Comparison of ENCODE assay signal across 8 cellular contexts in the genomic region with DNA sequence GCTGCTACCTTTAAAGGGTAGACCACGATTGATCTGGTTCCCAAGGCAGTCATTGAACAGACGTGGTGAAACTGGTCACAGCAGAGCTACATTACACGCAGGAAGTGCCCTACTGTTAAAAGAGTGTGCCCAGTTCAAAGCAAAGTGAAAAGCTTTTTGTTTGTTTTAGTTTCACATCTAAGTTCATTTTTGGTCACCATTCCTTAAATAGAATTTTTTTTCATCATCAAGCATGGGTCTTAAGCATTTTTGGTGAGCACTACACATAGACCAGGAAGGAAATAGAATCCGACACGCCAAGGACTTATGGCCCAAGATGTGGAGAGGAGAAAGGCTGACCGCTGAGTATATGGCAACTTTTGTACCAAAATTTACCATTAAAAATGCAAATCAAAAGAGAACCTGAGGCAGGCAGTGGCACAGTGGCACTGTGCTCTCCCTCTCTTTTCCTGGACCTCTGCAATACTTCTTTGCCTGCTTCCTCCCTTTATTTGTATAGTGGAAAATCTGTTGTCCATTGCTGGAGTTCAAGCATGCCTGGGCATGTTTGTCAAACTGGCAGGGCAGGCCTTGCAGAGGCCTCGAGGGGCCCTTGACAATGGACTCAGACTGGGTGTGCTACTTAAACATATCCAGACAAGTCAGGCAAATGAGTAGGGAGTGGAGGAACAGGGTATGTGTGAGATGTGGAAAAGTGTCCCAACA. TPM values are rescaled to one million over a fixed set of nuclear protein-coding genes. Genes with fewer than 3 reads are reported as not detected.
DNase-seq lines count a peak whose midpoint lies in the region; ATAC-seq, FAIRE-seq and TF ChIP-seq lines count a peak whose summit lies in the region.

No MANE protein-coding gene starts in this region.

- H3K4me3 ChIP-seq in MM.1S (ENCODE audit: low read length) (peak overlapping the region; percentile 25; the same call in 1 of the 2 replicates), adrenal gland (no peak overlapping the region), heart left ventricle (no peak overlapping the region), pancreas (no peak overlapping the region), small intestine (ENCODE audit: low read depth in 1 of 2, low read length in 2 of 2) (no peak overlapping the region)

- WGBS in adrenal gland, 4 donors: 76 to 81% (median 77%) methylated on average over 7 of the region's 7 CpGs
- 81 to 87% (median 81%) methylated on average over 7 of the region's 7 CpGs for WGBS in heart left ventricle, 4 donors
- WGBS in pancreas, 2 donors: 78 to 80% methylated on average over 7 of the region's 7 CpGs
- 65 to 75% (median 69%) methylated on average over 7 of the region's 7 CpGs for WGBS in small intestine, 3 donors

- FAIRE-seq in pancreas (lab: Jason Lieb, UNC) (no peak), small intestine (lab: Jason Lieb, UNC) (no peak)

- intact Hi-C loops in adrenal gland (cut with DNase I): loop anchor here in 1 of 2 donors (10.0 kb wide), 4 partner anchors 45 to 585 kb away; a partner anchor contains a TSS
- intact Hi-C loops in heart left ventricle (cut with DNase I): loop anchor here (5.0 to 10.0 kb wide), 13 partner anchors 37 to 592 kb away; a partner anchor contains a TSS
- intact Hi-C loops in pancreas (cut with DNase I): loop anchor here in 2 of 3 donors (5.0 to 10.0 kb wide), 3 partner anchors 95 to 157 kb away; a partner anchor contains a TSS

- H3K9me3 ChIP-seq in MM.1S (replicated peaks; ENCODE audit: insufficient read depth, low read length): no peaks in the 10 kb centered on the region
- H3K9me3 ChIP-seq in adrenal gland (replicated peaks in 1 of 3): no peaks in the 10 kb centered on the region
- H3K9me3 ChIP-seq in heart left ventricle: no peaks in the 10 kb centered on the region
- H3K9me3 ChIP-seq in pancreas: no peaks in the 10 kb centered on the region
- H3K9me3 ChIP-seq in small intestine (ENCODE audit: control insufficient read depth, low read depth): no peaks in the 10 kb centered on the region

- H2AFZ ChIP-seq in MM.1S (ENCODE audit: low read length): peak overlapping the region; percentile 35

- H3K27ac Mint-ChIP-seq in stimulated activated naive CD8-positive, alpha-beta T cell treated with anti-CD3 and anti-CD28 coated beads, Interleukin-15, Interleukin-2, amounts not matched to agents 100 ng/mL and 50 ng/mL, for 24 hours: peak overlapping the region; percentile 57

- no peaks in the 10 kb centered on the region for H3K36me3 Mint-ChIP-seq in stimulated activated naive CD8-positive, alpha-beta T cell treated with anti-CD3 and anti-CD28 coated beads, Interleukin-15, Interleukin-2, amounts not matched to agents 100 ng/mL and 50 ng/mL, for 24 hours (ENCODE audit: low read depth)

- H3K27ac ChIP-seq in MM.1S (ENCODE audit: low read length) (peak overlapping the region; percentile 59), adrenal gland (peak overlapping the region in 3 of 5 donors; percentile 2 to 37 (median 12)), heart left ventricle (peak overlapping the region in 2 of 12 donors; percentile 2 to 55), pancreas (no peak overlapping the region), small intestine (ENCODE audit: low read depth in 1 of 2, low read length in 1 of 2) (peak overlapping the region in 1 of 2 donors; percentile 48)

- TF ChIP-seq POLR2A in adrenal gland (IDR thresholded peaks at IDR 0.05) (no peak), heart left ventricle (IDR thresholded peaks at IDR 0.05) (no peak)

- ATAC-seq in GM21723 (IDR thresholded peaks at IDR 0.05; ENCODE audit: unreplicated experiment) (peak; percentile 54), heart left ventricle (no peak), pancreas (no peak)

- no peaks in the 10 kb centered on the region for H3K9me2 ChIP-seq in MM.1S (replicated peaks; ENCODE audit: insufficient read depth, low read length)

- H3K9ac ChIP-seq in MM.1S (ENCODE audit: low read length): peak overlapping the region; percentile 31

- H3K9me3 Mint-ChIP-seq in stimulated activated naive CD8-positive, alpha-beta T cell treated with anti-CD3 and anti-CD28 coated beads, Interleukin-15, Interleukin-2, amounts not matched to agents 100 ng/mL and 50 ng/mL, for 24 hours: no peaks in the 10 kb centered on the region

- H3F3A ChIP-seq in MM.1S (ENCODE audit: insufficient read depth, low read length): peaks cover 33% of the 10 kb centered on the region

- in situ Hi-C loops in GM13976 (cut with MboI; ENCODE audit: low sequenced_read_pairs, unreplicated experiment): loop anchor here (5.0 to 25.0 kb wide), 2 partner anchors 162 to 567 kb away; no protein-coding TSS in a partner anchor

- DNase-seq in GM13976 (ENCODE audit: low spot score) (peak; percentile 48), MM.1S (peak; percentile 90), adrenal gland (no peak), heart left ventricle (no peak), pancreas (no peak), small intestine (no peak)

- TF ChIP-seq CTCF in GM13976 (IDR thresholded peaks at IDR 0.05; ENCODE audit: borderline replicate concordance, control extremely low read depth, extremely low read depth, insufficient read depth, missing control alignments) (no peak), MM.1S (IDR thresholded peaks at IDR 0.05; ENCODE audit: low read length) (no peak), adrenal gland (IDR thresholded peaks at IDR 0.05) (no peak), heart left ventricle (IDR thresholded peaks at IDR 0.05) (no peak), pancreas (IDR thresholded peaks at IDR 0.05) (no peak)

- no peaks in the 10 kb centered on the region for H3K27me3 ChIP-seq in MM.1S (replicated peaks; ENCODE audit: insufficient read depth, low read length)
- H3K27me3 ChIP-seq in adrenal gland: no peaks in the 10 kb centered on the region
- H3K27me3 ChIP-seq in heart left ventricle: no peaks in the 10 kb centered on the region
- H3K27me3 ChIP-seq in pancreas: no peaks in the 10 kb centered on the region
- H3K27me3 ChIP-seq in small intestine (ENCODE audit: control insufficient read depth in 2 of 2, insufficient read depth in 2 of 2, low read length in 2 of 2): no peaks in the 10 kb centered on the region

- peak overlapping the region; percentile 84 for H3K4me2 ChIP-seq in MM.1S (ENCODE audit: low read depth, low read length)

- no peaks in the 10 kb centered on the region for H3K79me2 ChIP-seq in MM.1S (ENCODE audit: low read length)

- H3K4me1 Mint-ChIP-seq in stimulated activated naive CD8-positive, alpha-beta T cell treated with anti-CD3 and anti-CD28 coated beads, Interleukin-15, Interleukin-2, amounts not matched to agents 100 ng/mL and 50 ng/mL, for 24 hours (ENCODE audit: low read depth): peaks cover 30% of the 10 kb centered on the region

- no peak overlapping the region for H3K4me3 Mint-ChIP-seq in stimulated activated naive CD8-positive, alpha-beta T cell treated with anti-CD3 and anti-CD28 coated beads, Interleukin-15, Interleukin-2, amounts not matched to agents 100 ng/mL and 50 ng/mL, for 24 hours

- H3K27me3 Mint-ChIP-seq in stimulated activated naive CD8-positive, alpha-beta T cell treated with anti-CD3 and anti-CD28 coated beads, Interleukin-15, Interleukin-2, amounts not matched to agents 100 ng/mL and 50 ng/mL, for 24 hours: no peaks in the 10 kb centered on the region

- H3K4me1 ChIP-seq in MM.1S (ENCODE audit: low read length) (peaks cover 45% of the 10 kb centered on the region), adrenal gland (replicated peaks in 1 of 2) (peaks cover 12 to 18% of the 10 kb centered on the region in 2 donors), heart left ventricle (peaks cover 5 to 50% (median 21%) of the 10 kb centered on the region in 12 donors), pancreas (peaks cover 8 to 18% (median 18%) of the 10 kb centered on the region in 3 donors), small intestine (ENCODE audit: control insufficient read depth in 2 of 2, insufficient read depth in 1 of 2, low read depth in 1 of 2, low read length in 1 of 2) (peaks cover 2 to 13% of the 10 kb centered on the region in 2 donors)

- no peaks in the 10 kb centered on the region for H4K20me1 ChIP-seq in MM.1S (ENCODE audit: insufficient read depth, low read length)

- H3K36me3 ChIP-seq in MM.1S (replicated peaks; ENCODE audit: insufficient read depth, low read length) (no peaks in the 10 kb centered on the region), adrenal gland (replicated peaks in 1 of 2) (no peaks in the 10 kb centered on the region), heart left ventricle (no peaks in the 10 kb centered on the region), pancreas (no peaks in the 10 kb centered on the region), small intestine (ENCODE audit: control insufficient read depth in 2 of 2, insufficient read depth in 2 of 2, low read length in 2 of 2) (no peaks in the 10 kb centered on the region)

RNA-seq across cellular contexts. Expression of a gene that starts 42.6 kb away (rescaled TPM):
- total RNA-seq in adrenal gland: 100 to 1,000 TPM in 4 of 8 donors, 10 to 100 TPM in 4; 22.6 to 131 (median 70.2) TPM
- 100 to 1,000 TPM; 175 to 223 (median 212) TPM for polyA plus RNA-seq in adrenal gland
- 100 to 1,000 TPM in 1 of 9 donors, 10 to 100 TPM in 8; 12.7 to 110 (median 73.3) TPM for total RNA-seq in heart left ventricle
- polyA plus RNA-seq in heart left ventricle: 100 to 1,000 TPM in 1 of 2 donors, 10 to 100 TPM in 1; 64.6 to 134 TPM
- 10 to 100 TPM; 30.3 to 79.1 (median 65.3) TPM for total RNA-seq in pancreas
- 10 to 100 TPM; 87.9 to 96.8 TPM for polyA plus RNA-seq in pancreas
- polyA plus RNA-seq in small intestine: 100 to 1,000 TPM in 2 of 3 donors, 10 to 100 TPM in 1; 73.4 to 279 (median 101) TPM

Comparison
In these comparisons a context has a peak if more than half of its experiments do, and no peak if none do; other contexts are left out.
1. DNase-seq: peak in GM13976 (single experiment) and MM.1S (single experiment); none in adrenal gland (0 of 7), heart left ventricle (0 of 5), pancreas (0 of 6) and small intestine (single experiment).
2. H3K27ac ChIP-seq: peak in MM.1S (single experiment) and adrenal gland (3 of 5); none in pancreas (0 of 4).